Comparison of ENCODE assay signal across 17 cellular contexts in genomic region chr2:135144343-135144742, GRCh38.
DNase-seq lines count a peak whose midpoint lies in the region; ATAC-seq and TF ChIP-seq lines count a peak whose summit lies in the region.
"Had no signal": no experiment of that assay in that cellular context is flagged by ENCODE, and none has a peak within 500 bp of the region (broad histone marks: within the 10 kb centered on the region; RNA-seq: fewer than 3 reads in every experiment).

No MANE protein-coding gene starts in this region.

- no peaks in the 10 kb centered on the region for H3K4me1 Mint-ChIP-seq in stimulated activated naive CD8-positive, alpha-beta T cell treated with anti-CD3 and anti-CD28 coated beads, Interleukin-15, Interleukin-2, amounts not matched to agents 100 ng/mL and 50 ng/mL, for 24 hours (ENCODE audit: low read depth)
- H3K4me1 Mint-ChIP-seq in nephron progenitor cell, result no peaks in the 10 kb centered on the region
- H3K4me1 Mint-ChIP-seq: CD14-positive monocyte had no signal

- intact Hi-C loops in mammary epithelial cell (cut with micrococcal nuclease), result no loop called here

- H3K9me3 Mint-ChIP-seq in stimulated activated naive CD8-positive, alpha-beta T cell treated with anti-CD3 and anti-CD28 coated beads, Interleukin-15, Interleukin-2, amounts not matched to agents 100 ng/mL and 50 ng/mL, for 24 hours, result peaks cover 14% of the 10 kb centered on the region
- H3K9me3 Mint-ChIP-seq in nephron progenitor cell, result peaks cover 41% of the 10 kb centered on the region

- H3K36me3 ChIP-seq in mammary epithelial cell (ENCODE audit: insufficient read depth, low read length), result peaks cover 8% of the 10 kb centered on the region
- peaks cover 52% of the 10 kb centered on the region for H3K36me3 ChIP-seq in MG63

- H3K9me3 ChIP-seq in mammary epithelial cell (replicated peaks; ENCODE audit: insufficient read depth, low read length), result no peaks in the 10 kb centered on the region
- H3K9me3 ChIP-seq in MG63, result 0 out of 2 replicates have a peak, but pooled peaks cover 2% of the 10 kb centered on the region
- H3K9me3 ChIP-seq: SJSA1 had no signal

- H4K20me1 ChIP-seq in mammary epithelial cell (ENCODE audit: insufficient read depth, low read length), result no peaks in the 10 kb centered on the region

- H3K4me3 ChIP-seq in mammary epithelial cell (replicated peaks in 1 of 3; ENCODE audit: insufficient read depth in 1 of 3, low read depth in 2 of 3, low read length in 3 of 3) (no peak overlapping the region), fibroblast of pulmonary artery (replicated peaks; ENCODE audit: low read depth, low read length) (no peak overlapping the region), MG63 (no peak overlapping the region)
- H3K4me3 ChIP-seq: SJSA1 had no signal

- TF ChIP-seq CTCF in mammary epithelial cell (conservative IDR thresholded peaks at IDR 0.05 in 1 of 2, IDR thresholded peaks at IDR 0.05 in 1 of 2; ENCODE audit: extremely low read depth in 1 of 2, insufficient read depth in 1 of 2, low read depth in 1 of 2, low read length in 2 of 2) (no peak), fibroblast of pulmonary artery (IDR thresholded peaks at IDR 0.05; ENCODE audit: low read length, missing control alignments) (no peak), nephron progenitor cell (IDR thresholded peaks at IDR 0.05) (no peak)

- no peak overlapping the region for H2AFZ ChIP-seq in mammary epithelial cell (ENCODE audit: low read depth, low read length)

- no peak overlapping the region for H3K4me3 Mint-ChIP-seq in stimulated activated naive CD8-positive, alpha-beta T cell treated with anti-CD3 and anti-CD28 coated beads, Interleukin-15, Interleukin-2, amounts not matched to agents 100 ng/mL and 50 ng/mL, for 24 hours
- H3K4me3 Mint-ChIP-seq in nephron progenitor cell, result no peak overlapping the region
- H3K4me3 Mint-ChIP-seq: CD14-positive monocyte, H9 had no signal

- peaks cover 54% of the 10 kb centered on the region for H3K79me2 ChIP-seq in mammary epithelial cell (ENCODE audit: insufficient read depth, low read length)

- H3K4me2 ChIP-seq in mammary epithelial cell (ENCODE audit: insufficient read depth, low read depth, low read length), result no peak overlapping the region

- CTCF ChIA-PET in mammary epithelial cell (lab: Charles Lee; ENCODE audit: low non-redundant PET), result no interaction called here

- DNase-seq in stimulated activated naive CD8-positive, alpha-beta T cell treated with anti-CD3 and anti-CD28 coated beads, Interleukin-15, Interleukin-2, amounts not matched to agents 100 U/mL and 50 U/mL, for 24 hours, result no peak
- DNase-seq in mammary epithelial cell (peak; percentile 50), fibroblast of pulmonary artery (ENCODE audit: low read depth) (peak; percentile 27), renal cortical epithelial cell (ENCODE audit: low read depth) (peak; percentile 33), MG63 (no peak), nephron progenitor cell (no peak), SKM-1 (lab: John Stamatoyannopoulos, UW; ENCODE audit: unreplicated experiment) (no peak)
- DNase-seq: AML-193, Caco-2, NCI-H1417 treated with DMSO at 0.1 percent for 48 hours, NCI-H1930, NCI-H69 had no signal

- no peaks in the 10 kb centered on the region for H3K27me3 Mint-ChIP-seq in stimulated activated naive CD8-positive, alpha-beta T cell treated with anti-CD3 and anti-CD28 coated beads, Interleukin-15, Interleukin-2, amounts not matched to agents 100 ng/mL and 50 ng/mL, for 24 hours
- H3K27me3 Mint-ChIP-seq in nephron progenitor cell (ENCODE audit: low read depth, poor library complexity), result no peaks in the 10 kb centered on the region

- H3K9ac ChIP-seq in mammary epithelial cell (ENCODE audit: insufficient read depth, low read length), result no peak overlapping the region

- H3K4me1 ChIP-seq in mammary epithelial cell (ENCODE audit: insufficient read depth, low read length), result peaks cover 19% of the 10 kb centered on the region
- H3K4me1 ChIP-seq: SJSA1 had no signal

- in situ Hi-C loops in mammary epithelial cell (cut with MboI; ENCODE audit: low sequenced_read_pairs in 2 of 2), result no loop called here

- dilution Hi-C loops in mammary epithelial cell (cut with HindIII; ENCODE audit: low sequenced_read_pairs), result no loop called here

- peaks cover 66% of the 10 kb centered on the region for H3K36me3 Mint-ChIP-seq in stimulated activated naive CD8-positive, alpha-beta T cell treated with anti-CD3 and anti-CD28 coated beads, Interleukin-15, Interleukin-2, amounts not matched to agents 100 ng/mL and 50 ng/mL, for 24 hours (ENCODE audit: low read depth)
- H3K36me3 Mint-ChIP-seq in nephron progenitor cell (ENCODE audit: low read depth), result peaks cover 73% of the 10 kb centered on the region

- H3K27ac ChIP-seq in mammary epithelial cell (ENCODE audit: insufficient read depth, low read depth, low read length), result no peak overlapping the region
- H3K27ac ChIP-seq: HL-60, SJSA1 had no signal

- no peak for ATAC-seq in stimulated activated naive CD8-positive, alpha-beta T cell treated with anti-CD3 and anti-CD28 coated beads, Interleukin-15, Interleukin-2, amounts not matched to agents 100 U/mL and 50 U/mL, for 24 hours

- H3K27ac Mint-ChIP-seq in stimulated activated naive CD8-positive, alpha-beta T cell treated with anti-CD3 and anti-CD28 coated beads, Interleukin-15, Interleukin-2, amounts not matched to agents 100 ng/mL and 50 ng/mL, for 24 hours, result peak overlapping the region; percentile 37
- H3K27ac Mint-ChIP-seq in nephron progenitor cell, result no peak overlapping the region
- H3K27ac Mint-ChIP-seq: CD14-positive monocyte had no signal

- BruUV-seq in mammary epithelial cell (replicated peaks; lab: Mats Ljungman, UMichigan), result no TSS peak

- H3K27me3 ChIP-seq in mammary epithelial cell (ENCODE audit: insufficient read depth, low read length) (no peaks in the 10 kb centered on the region), MG63 (no peaks in the 10 kb centered on the region)
- H3K27me3 ChIP-seq: SJSA1 had no signal

- 93% methylated on average over 2 of the region's 2 CpGs for WGBS in mammary epithelial cell (ENCODE audit: low coverage, missing lambda C conversion rate)

Comparison
In these comparisons a context has a peak if more than half of its experiments do, and no peak if none do; other contexts are left out.
1. DNase-seq: peak in mammary epithelial cell (single experiment), fibroblast of pulmonary artery (single experiment) and renal cortical epithelial cell (single experiment); none in stimulated activated naive CD8-positive, alpha-beta T cell treated with anti-CD3 and anti-CD28 coated beads, Interleukin-15, Interleukin-2, amounts not matched to agents 100 U/mL and 50 U/mL, for 24 hours (single experiment), MG63 (single experiment), nephron progenitor cell (single experiment) and SKM-1 (single experiment).